8 cellular contexts compared by ENCODE assay signal in the genomic region with DNA sequence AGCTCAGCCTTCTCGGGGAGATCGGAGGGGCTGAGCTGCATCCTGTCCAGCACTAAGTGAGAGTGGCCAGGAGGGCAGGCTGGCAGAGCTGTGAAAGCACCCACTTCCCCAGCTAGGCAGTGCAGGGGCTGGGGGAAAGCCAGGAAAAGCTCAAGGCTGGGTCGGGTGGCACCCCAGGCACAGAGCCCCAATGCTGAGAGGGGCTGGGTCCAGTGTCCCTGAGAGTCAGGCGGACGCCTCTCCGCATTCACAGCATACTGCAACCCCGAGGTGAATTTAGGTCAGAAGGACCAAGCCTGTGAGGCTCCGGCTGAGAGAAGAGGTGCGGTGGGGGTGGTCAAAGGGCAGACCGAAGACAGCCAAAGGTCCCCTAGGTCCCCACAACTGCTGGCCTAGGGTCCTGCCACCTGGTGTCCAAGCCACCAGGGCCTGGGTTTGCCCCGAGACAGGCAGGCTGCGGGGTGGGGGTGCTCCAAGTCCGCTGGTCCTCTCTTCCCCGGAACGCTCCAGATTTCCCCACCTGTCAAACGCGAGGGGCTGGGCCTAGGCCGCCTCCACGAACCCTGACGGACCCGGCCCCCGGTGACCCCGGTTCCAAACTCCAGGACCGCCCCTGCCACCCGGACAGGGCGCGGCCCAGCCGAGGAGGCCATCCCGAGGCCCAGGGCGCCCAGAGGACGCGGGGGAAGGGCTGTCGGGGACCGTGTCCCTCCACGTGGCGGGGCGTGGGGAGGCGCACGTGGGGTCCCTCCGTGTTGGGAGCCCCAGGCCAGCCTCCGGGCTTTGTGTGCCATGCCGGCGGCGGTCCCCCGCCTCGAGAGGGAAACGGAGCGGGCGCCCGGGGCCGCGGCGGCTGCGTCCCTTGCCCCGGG. TPM values are rescaled to one million over a fixed set of nuclear protein-coding genes. Genes with fewer than 3 reads are reported as not detected.
A peak's percentile ranks its signal among the peaks of the same experiment; 100 is the strongest.
DNase-seq lines count a peak whose midpoint lies in the region; ATAC-seq and TF ChIP-seq lines count a peak whose summit lies in the region.

No MANE protein-coding gene starts in this region.

- H3K27me3 ChIP-seq in BLaER1 treated with 17β-estradiol and CSF1 and Interleukin-3, amounts not matched to agents 10 nM and 100 nM, result no peaks in the 10 kb centered on the region
- H3K27me3 ChIP-seq in mononuclear cell (ENCODE audit: insufficient read depth, low read length) (no peaks in the 10 kb centered on the region), thyroid gland (no peaks in the 10 kb centered on the region)

- H3K36me3 ChIP-seq in BLaER1 treated with 17β-estradiol and CSF1 and Interleukin-3, amounts not matched to agents 10 nM and 100 nM, result peaks cover 0 to 36% (median 17%) of the 10 kb centered on the region in 11 experiments; a peak in 17 of 22 replicates
- H3K36me3 ChIP-seq in thyroid gland, result no peaks in the 10 kb centered on the region

- TF ChIP-seq CTCF in thyroid gland (IDR thresholded peaks at IDR 0.05), result no peak

- intact Hi-C loops in thyroid gland (cut with DNase I), result no loop called here

- peak; percentile 15 for ATAC-seq in HG03342 (IDR thresholded peaks at IDR 0.05; ENCODE audit: unreplicated experiment)

- H3K4me2 ChIP-seq in BLaER1 treated with 17β-estradiol and CSF1 and Interleukin-3, amounts not matched to agents 10 nM and 100 nM, result peak overlapping the region; percentile 91 to 99 (median 97)

- H3K9ac ChIP-seq in BLaER1 treated with 17β-estradiol and CSF1 and Interleukin-3, amounts not matched to agents 10 nM and 100 nM, result peak overlapping the region; percentile 92 to 99 (median 97)

- no peak for TF ChIP-seq POLR2A in thyroid gland (IDR thresholded peaks at IDR 0.05)

- peaks cover 5 to 52% (median 34%) of the 10 kb centered on the region in 11 experiments; a peak in 16 of 22 replicates for H4K20me1 ChIP-seq in BLaER1 treated with 17β-estradiol and CSF1 and Interleukin-3, amounts not matched to agents 10 nM and 100 nM

- no peaks in the 10 kb centered on the region for H3K9me3 ChIP-seq in BLaER1 treated with 17β-estradiol and CSF1 and Interleukin-3, amounts not matched to agents 10 nM and 100 nM (replicated peaks in 1 of 11)
- H3K9me3 ChIP-seq in mononuclear cell (ENCODE audit: low read depth, low read length) (no peaks in the 10 kb centered on the region), thyroid gland (no peaks in the 10 kb centered on the region)

- DNase-seq in GM19238 (ENCODE audit: insufficient read length, low spot score) (peak; percentile 35), T-helper 22 cell (ENCODE audit: low read depth) (peak; percentile 6), ecto neural progenitor cell (ENCODE audit: low spot score) (peak; percentile 80), thyroid gland (peak; percentile 46 to 47), HPDE6-E6E7 (ENCODE audit: extremely low spot score) (no peak)

- peak overlapping the region; percentile 87 to 100 (median 99) for H3K4me3 ChIP-seq in BLaER1 treated with 17β-estradiol and CSF1 and Interleukin-3, amounts not matched to agents 10 nM and 100 nM
- H3K4me3 ChIP-seq in mononuclear cell (ENCODE audit: low read length) (peak overlapping the region; percentile 85), thyroid gland (replicated peaks in 1 of 3) (peak overlapping the region; percentile 92 to 99 (median 94))

- WGBS in thyroid gland, 2 donors, result 1 to 6% methylated on average over 11 to 25 of the region's 55 CpGs

- peaks cover 60 to 80% (median 69%) of the 10 kb centered on the region in 10 experiments for H3K4me1 ChIP-seq in BLaER1 treated with 17β-estradiol and CSF1 and Interleukin-3, amounts not matched to agents 10 nM and 100 nM
- peaks cover 63% of the 10 kb centered on the region for H3K4me1 ChIP-seq in mononuclear cell (ENCODE audit: insufficient read depth, low read length)
- H3K4me1 ChIP-seq in thyroid gland, result peaks cover 8 to 24% of the 10 kb centered on the region in 2 donors

- peak overlapping the region; percentile 79 to 97 (median 95) for H3K27ac ChIP-seq in BLaER1 treated with 17β-estradiol and CSF1 and Interleukin-3, amounts not matched to agents 10 nM and 100 nM
- H3K27ac ChIP-seq in thyroid gland, result peak overlapping the region; percentile 10 to 83 (median 81)

RNA-seq across cellular contexts. Expression of a gene that starts 0.5 kb away (rescaled TPM):
- total RNA-seq in mononuclear cell, result 8.8 TPM
- total RNA-seq in thyroid gland, result 10 to 100 TPM; 34.1 to 38.4 (median 36.3) TPM

RNA-seq across cellular contexts. Expression of a gene that starts 56.2 kb away (rescaled TPM):
- total RNA-seq in mononuclear cell, result 114 TPM
- total RNA-seq in thyroid gland, result 100 to 1,000 TPM; 114 to 161 (median 135) TPM
